Comparison of ENCODE assay signal across 16 cellular contexts in genomic region chr10:82319046-82319445, GRCh38.
DNase-seq lines count a peak whose midpoint lies in the region; ATAC-seq and TF ChIP-seq lines count a peak whose summit lies in the region.
"Had no signal": no experiment of that assay in that cellular context is flagged by ENCODE, and none has a peak within 500 bp of the region (broad histone marks: within the 10 kb centered on the region; RNA-seq: fewer than 3 reads in every experiment).

No MANE protein-coding gene starts in this region.

- H3K36me3 Mint-ChIP-seq in neural progenitor cell = no peaks in the 10 kb centered on the region

- H3K9me3 Mint-ChIP-seq in neural progenitor cell = no peaks in the 10 kb centered on the region

- no peaks in the 10 kb centered on the region for H3K36me3 ChIP-seq in BLaER1
- H3K36me3 ChIP-seq in OCI-LY1 (ENCODE audit: insufficient read depth, low read length) = no peaks in the 10 kb centered on the region
- no peaks in the 10 kb centered on the region for H3K36me3 ChIP-seq in neural progenitor cell

- no peak overlapping the region for H3K27ac Mint-ChIP-seq in neural progenitor cell

- no peak overlapping the region for H3K9ac ChIP-seq in BLaER1
- H3K9ac ChIP-seq in OCI-LY1 (ENCODE audit: low read length) = no peak overlapping the region
- no peak overlapping the region for H3K9ac ChIP-seq in neural progenitor cell

- H3K4me2 ChIP-seq in BLaER1 (peak overlapping the region; percentile 69), OCI-LY1 (ENCODE audit: low read length) (peak overlapping the region; percentile 20; the same call in 1 of the 2 replicates), neural progenitor cell (no peak overlapping the region)

- no peak overlapping the region for H3K4me3 Mint-ChIP-seq in neural progenitor cell

- H2AFZ ChIP-seq in OCI-LY1 (ENCODE audit: low read length) (no peak overlapping the region), neural progenitor cell (replicated peaks) (no peak overlapping the region)

- H3K4me3 ChIP-seq in BLaER1 (no peak overlapping the region), OCI-LY1 (ENCODE audit: low read depth, low read length, poor library complexity, severe bottlenecking) (no peak overlapping the region), neural progenitor cell (no peak overlapping the region)

- H3K4me1 ChIP-seq in BLaER1 (peaks cover 74% of the 10 kb centered on the region), OCI-LY1 (ENCODE audit: insufficient read depth, low read length, severe bottlenecking) (peaks cover 60% of the 10 kb centered on the region), neural progenitor cell (peaks cover 15% of the 10 kb centered on the region)
- H3K4me1 ChIP-seq: Caco-2 had no signal

- peaks cover 4% of the 10 kb centered on the region; the same call in 1 of the 2 replicates for H3K9me3 ChIP-seq in BLaER1
- no peaks in the 10 kb centered on the region for H3K9me3 ChIP-seq in OCI-LY1 (ENCODE audit: low read length)
- no peaks in the 10 kb centered on the region for H3K9me3 ChIP-seq in neural progenitor cell (ENCODE audit: low read depth)
- H3K9me3 ChIP-seq: Caco-2 had no signal

- H3K27me3 ChIP-seq in BLaER1 (no peaks in the 10 kb centered on the region), OCI-LY1 (ENCODE audit: insufficient read depth, low read length) (no peaks in the 10 kb centered on the region), neural progenitor cell (no peaks in the 10 kb centered on the region)

- H4K20me1 ChIP-seq in BLaER1 (peaks cover 12% of the 10 kb centered on the region; the same call in 1 of the 2 replicates), OCI-LY1 (ENCODE audit: insufficient read depth, low read length) (no peaks in the 10 kb centered on the region), neural progenitor cell (ENCODE audit: low read depth) (no peaks in the 10 kb centered on the region)

- TF ChIP-seq CTCF in OCI-LY1 (IDR thresholded peaks at IDR 0.05; ENCODE audit: low read length) (no peak), neural progenitor cell (IDR thresholded peaks at IDR 0.05) (no peak)

- H3K27me3 Mint-ChIP-seq in neural progenitor cell (ENCODE audit: insufficient read depth, low read depth) = no peaks in the 10 kb centered on the region

- no peak for ATAC-seq in HG03460 (IDR thresholded peaks at IDR 0.05; ENCODE audit: unreplicated experiment)

- no peaks in the 10 kb centered on the region for H3K9me2 ChIP-seq in OCI-LY1 (ENCODE audit: low read depth, low read length)

- H3K27ac ChIP-seq in BLaER1 (peak overlapping the region; percentile 54; the same call in 1 of the 2 replicates), OCI-LY1 (ENCODE audit: low read depth, low read length, poor library complexity, severe bottlenecking) (peak overlapping the region; percentile 30), neural progenitor cell (no peak overlapping the region)
- H3K27ac ChIP-seq: HL-60 had no signal

- peaks cover 31% of the 10 kb centered on the region for H3K4me1 Mint-ChIP-seq in neural progenitor cell

- H3F3A ChIP-seq in OCI-LY1 (ENCODE audit: insufficient read depth, low read length) (no peaks in the 10 kb centered on the region), neural progenitor cell (ENCODE audit: low read depth) (no peaks in the 10 kb centered on the region)

- H3K79me2 ChIP-seq in OCI-LY1 (ENCODE audit: insufficient read depth, low read length) (no peaks in the 10 kb centered on the region), neural progenitor cell (ENCODE audit: low read depth) (no peaks in the 10 kb centered on the region)

- peak; percentile 54 for DNase-seq in NCI-H2171 (lab: John Stamatoyannopoulos, UW)
- DNase-seq in neural progenitor cell (ENCODE audit: low spot score) = peak; percentile 8
- no peak for DNase-seq in central memory CD4-positive, alpha-beta T cell
- DNase-seq in NOMO-1 treated with DMSO at 0.1 percent for 48 hours (lab: John Stamatoyannopoulos, UW; ENCODE audit: unreplicated experiment) = no peak
- DNase-seq in NCI-H1436 (lab: John Stamatoyannopoulos, UW) = no peak
- DNase-seq: Caco-2, DND-41, GF-D8, NCI-H1092, NCI-H187 treated with DMSO at 0.1 percent for 48 hours, NCI-H748 treated with DMSO at 0.1 percent for 48 hours, SW 1271 had no signal

Comparison
In these comparisons a context has a peak if more than half of its experiments do, and no peak if none do; other contexts are left out.
1. DNase-seq: peak in NCI-H2171 (single experiment) and neural progenitor cell (single experiment); none in central memory CD4-positive, alpha-beta T cell (single experiment), NOMO-1 treated with DMSO at 0.1 percent for 48 hours (single experiment) and NCI-H1436 (single experiment).